In genomic region chr7:44313016-44313415, GRCh38 we compare ENCODE assay signal across 17 cellular contexts. TPM values are rescaled to one million over a fixed set of nuclear protein-coding genes. Genes with fewer than 3 reads are reported as not detected.
DNase-seq lines count a peak whose midpoint lies in the region; ATAC-seq and TF ChIP-seq lines count a peak whose summit lies in the region.
"Had no signal": no experiment of that assay in that cellular context is flagged by ENCODE, and none has a peak within 500 bp of the region (broad histone marks: within the 10 kb centered on the region; RNA-seq: fewer than 3 reads in every experiment).

No MANE protein-coding gene starts in this region.

- H3K27ac ChIP-seq in left ventricle myocardium inferior (replicated peaks), result peak overlapping the region; percentile 88
- H3K27ac ChIP-seq: C4-2B had no signal

- no peak overlapping the region for H3K4me3 ChIP-seq in left ventricle myocardium inferior
- H3K4me3 ChIP-seq: K562 had no signal

- H3K4me1 Mint-ChIP-seq in type B pancreatic cell (ENCODE audit: unreplicated experiment), result no peaks in the 10 kb centered on the region

- in situ Hi-C loops in GM13976 (cut with MboI; ENCODE audit: low sequenced_read_pairs, unreplicated experiment), result no loop called here

- peaks cover 64% of the 10 kb centered on the region for H3K4me1 ChIP-seq in left ventricle myocardium inferior

- H3K4me3 Mint-ChIP-seq in type B pancreatic cell, result no peak overlapping the region
- H3K4me3 Mint-ChIP-seq: HFFc6 had no signal

- DNase-seq in cardiac septum (ENCODE audit: low spot score) (peak; percentile 60), Right ventricle myocardium inferior (ENCODE audit: missing footprints) (no peak), left ventricle myocardium inferior (no peak), mucosa of gallbladder (ENCODE audit: low spot score) (peak; percentile 4), type B pancreatic cell (ENCODE audit: extremely low spot score, unreplicated experiment) (peak; percentile 64), GM13976 (ENCODE audit: low spot score) (no peak), OCI-M2 (lab: John Stamatoyannopoulos, UW; ENCODE audit: unreplicated experiment) (no peak), NCI-H1048 (lab: John Stamatoyannopoulos, UW) (no peak)
- DNase-seq: GF-D8; HFFc6; MV-4-11; NCI-H1417 treated with DMSO at 0.1 percent for 48 hours; NCI-H1930; NCI-H446 treated with DMSO at 0.1 percent for 48 hours; NK-92 treated with Interleukin-12 subunit alpha and Interleukin-12 subunit beta, amount 100 ng/mL, for 24 hours had no signal

- H3K27me3 Mint-ChIP-seq in type B pancreatic cell, result peaks cover 31% of the 10 kb centered on the region

- H3K9me3 Mint-ChIP-seq in type B pancreatic cell, result no peaks in the 10 kb centered on the region

- intact Hi-C loops in cardiac septum (cut with DNase I) (no loop called here), Right ventricle myocardium inferior (cut with DNase I) (no loop called here), left ventricle myocardium inferior (cut with micrococcal nuclease) (no loop called here)

- H3K9me3 ChIP-seq in left ventricle myocardium inferior (replicated peaks), result peaks cover 18% of the 10 kb centered on the region

- peaks cover 11% of the 10 kb centered on the region for H3K27me3 ChIP-seq in left ventricle myocardium inferior (ENCODE audit: low read depth)

- no peaks in the 10 kb centered on the region for H3K36me3 Mint-ChIP-seq in type B pancreatic cell

- ATAC-seq in Right ventricle myocardium inferior, result no peak
- ATAC-seq: K562 had no signal

- H3K27ac Mint-ChIP-seq in type B pancreatic cell, result no peak overlapping the region
- H3K27ac Mint-ChIP-seq: HFFc6 had no signal

- TF ChIP-seq CTCF in left ventricle myocardium inferior (IDR thresholded peaks at IDR 0.05; ENCODE audit: borderline replicate concordance), result no peak
- TF ChIP-seq CTCF in type B pancreatic cell (conservative IDR thresholded peaks at IDR 0.05), result no peak
- no peak for TF ChIP-seq CTCF in GM13976 (IDR thresholded peaks at IDR 0.05; ENCODE audit: borderline replicate concordance, control extremely low read depth, extremely low read depth, insufficient read depth, missing control alignments)

- no peaks in the 10 kb centered on the region for H3K36me3 ChIP-seq in left ventricle myocardium inferior

RNA-seq across cellular contexts. Expression of gene CAMK2B, which starts 12.4 kb away (rescaled TPM):
- total RNA-seq in cardiac septum (149 TPM), Right ventricle myocardium inferior (95.4 TPM), left ventricle myocardium inferior (98.0 TPM), mucosa of gallbladder (0.23 TPM), type B pancreatic cell (ENCODE audit: low replicate concordance) (7.6 and 8.4 TPM in 2 replicates)

Comparison
In these comparisons a context has a peak if more than half of its experiments do, and no peak if none do; other contexts are left out.
1. DNase-seq: peak in cardiac septum (single experiment), mucosa of gallbladder (single experiment) and type B pancreatic cell (single experiment); none in Right ventricle myocardium inferior (single experiment), left ventricle myocardium inferior (single experiment), GM13976 (single experiment), OCI-M2 (single experiment) and NCI-H1048 (single experiment).
2. RNA of gene CAMK2B, which starts 12.4 kb away (total RNA-seq): 149 TPM in cardiac septum (single experiment), 98.0 TPM in left ventricle myocardium inferior (single experiment) and 95.4 TPM in Right ventricle myocardium inferior (single experiment); 7.6 to 8.4 TPM in type B pancreatic cell and 0.23 TPM in mucosa of gallbladder (single experiment); every median in the first group is over 10 times any median in the second.